Comparison of ENCODE assay signal across 8 cellular contexts in genomic region chr5:10760976-10761841, GRCh38. TPM values are rescaled to one million over a fixed set of nuclear protein-coding genes. Genes with fewer than 3 reads are reported as not detected.
A peak's percentile ranks its signal among the peaks of the same experiment; 100 is the strongest.
DNase-seq lines count a peak whose midpoint lies in the region; ATAC-seq, FAIRE-seq and TF ChIP-seq lines count a peak whose summit lies in the region.

A gene with protein sequence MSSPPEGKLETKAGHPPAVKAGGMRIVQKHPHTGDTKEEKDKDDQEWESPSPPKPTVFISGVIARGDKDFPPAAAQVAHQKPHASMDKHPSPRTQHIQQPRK (minus strand): TSS chr5:10761234. CDS start chr5:10761068, 166 bp downstream.

- peaks cover 36% of the 10 kb centered on the region for H3K4me1 Mint-ChIP-seq in WTC11

- H3K27me3 ChIP-seq in ACC112 (ENCODE audit: insufficient read depth, low read length) = no peaks in the 10 kb centered on the region
- no peaks in the 10 kb centered on the region for H3K27me3 ChIP-seq in bronchial epithelial cell (ENCODE audit: control insufficient read depth, insufficient read depth, low read length)

- peaks cover 44% of the 10 kb centered on the region for H3K79me2 ChIP-seq in ACC112 (ENCODE audit: control insufficient read depth, insufficient read depth, low read length, unreplicated experiment)

- TF ChIP-seq CTCF in WTC11 (IDR thresholded peaks at IDR 0.05) (no peak), bronchial epithelial cell (IDR thresholded peaks at IDR 0.05; ENCODE audit: insufficient read depth, low read length, severe bottlenecking) (no peak)

- H3K4me1 ChIP-seq in ACC112 (ENCODE audit: control insufficient read depth, insufficient read depth, low read length, unreplicated experiment) = peaks cover 14% of the 10 kb centered on the region

- peaks cover 3% of the 10 kb centered on the region; the same call in 1 of the 2 replicates for H3K9me3 Mint-ChIP-seq in WTC11

- H3K36me3 Mint-ChIP-seq in WTC11 = no peaks in the 10 kb centered on the region

- peak within 1 kb of the TSS; percentile 91 for H3K4me3 ChIP-seq in ACC112 (ENCODE audit: low read depth, low read length)
- H3K4me3 ChIP-seq in bronchial epithelial cell (ENCODE audit: low read depth, low read length) = peak within 1 kb of the TSS; percentile 52

- peak within 1 kb of the TSS; percentile 82 for H2AFZ ChIP-seq in ACC112 (ENCODE audit: low read length, unreplicated experiment)

- no peak for FAIRE-seq in bronchial epithelial cell (lab: Jason Lieb, UNC)

- H3K27me3 Mint-ChIP-seq in WTC11 (ENCODE audit: low read depth) = peaks cover 31% of the 10 kb centered on the region

- CTCF ChIA-PET in WTC11 (lab: Charles Lee) = interaction anchor here (0.8 to 1.0 kb wide), 2 partner anchors 14 to 62 kb away, joined by 3 read pairs; no protein-coding TSS in a partner anchor

- peak within 1 kb of the TSS; percentile 85 for H3K4me3 Mint-ChIP-seq in WTC11

- ATAC-seq in GM18867 (IDR thresholded peaks at IDR 0.05; ENCODE audit: unreplicated experiment) (peak; percentile 75), HG03097 (IDR thresholded peaks at IDR 0.05; ENCODE audit: low FRiP score, unreplicated experiment) (peak; percentile 78), WTC11 (peak; percentile 87)

- DNase-seq in NCI-H2196 treated with DMSO at 0.1 percent for 48 hours (lab: John Stamatoyannopoulos, UW; ENCODE audit: unreplicated experiment) (peak; percentile 57), WTC11 (ENCODE audit: low spot score) (peak; percentile 76), bronchial epithelial cell (ENCODE audit: low read depth) (peak; percentile 48), iPS-NIHi7 (ENCODE audit: extremely low spot score) (peak; percentile 92), smooth muscle cell of the brain vasculature (ENCODE audit: low read depth, low spot score) (peak; percentile 59)

- peak within 1 kb of the TSS; percentile 63; the same call in 1 of the 2 replicates for H3K27ac Mint-ChIP-seq in WTC11

- H3K36me3 ChIP-seq in ACC112 (ENCODE audit: insufficient read depth, low read length) (no peaks in the 10 kb centered on the region), bronchial epithelial cell (ENCODE audit: control insufficient read depth, insufficient read depth, low read length) (no peaks in the 10 kb centered on the region)

- peak within 1 kb of the TSS; percentile 74 for H3K27ac ChIP-seq in ACC112 (ENCODE audit: low read depth, low read length)

- POLR2A ChIA-PET in WTC11 (lab: Charles Lee) = interaction anchor here (0.6 kb wide), 1 partner anchor 90 kb away, joined by 3 read pairs; no protein-coding TSS in a partner anchor

TF ChIP-seq in WTC11, 78 proteins besides CTCF, POLR2A, EP300 and RAD21 (continues in another document):
- TF ChIP-seq MAX (CRISPR knock-in tag; IDR thresholded peaks at IDR 0.05) = no peak; the same call in 1 of the 2 replicates
- TF ChIP-seq USF1 (CRISPR knock-in tag; IDR thresholded peaks at IDR 0.05) = no peak
- TF ChIP-seq IRF1 (CRISPR knock-in tag; IDR thresholded peaks at IDR 0.05) = no peak
- no peak for TF ChIP-seq SMAD4 (CRISPR knock-in tag; IDR thresholded peaks at IDR 0.05)
- no peak for TF ChIP-seq ZNF671 (CRISPR knock-in tag; IDR thresholded peaks at IDR 0.05)
- TF ChIP-seq, protein P1, sequence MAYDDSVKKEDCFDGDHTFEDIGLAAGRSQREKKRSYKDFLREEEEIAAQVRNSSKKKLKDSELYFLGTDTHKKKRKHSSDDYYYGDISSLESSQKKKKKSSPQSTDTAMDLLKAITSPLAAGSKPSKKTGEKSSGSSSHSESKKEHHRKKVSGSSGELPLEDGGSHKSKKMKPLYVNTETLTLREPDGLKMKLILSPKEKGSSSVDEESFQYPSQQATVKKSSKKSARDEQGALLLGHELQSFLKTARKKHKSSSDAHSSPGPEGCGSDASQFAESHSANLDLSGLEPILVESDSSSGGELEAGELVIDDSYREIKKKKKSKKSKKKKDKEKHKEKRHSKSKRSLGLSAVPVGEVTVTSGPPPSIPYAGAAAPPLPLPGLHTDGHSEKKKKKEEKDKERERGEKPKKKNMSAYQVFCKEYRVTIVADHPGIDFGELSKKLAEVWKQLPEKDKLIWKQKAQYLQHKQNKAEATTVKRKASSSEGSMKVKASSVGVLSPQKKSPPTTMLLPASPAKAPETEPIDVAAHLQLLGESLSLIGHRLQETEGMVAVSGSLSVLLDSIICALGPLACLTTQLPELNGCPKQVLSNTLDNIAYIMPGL (CRISPR knock-in tag; IDR thresholded peaks at IDR 0.05) = 0 out of 2 replicates have a peak, but pooled peaks have one; percentile 29
- no peak for TF ChIP-seq NFE2L1 (CRISPR knock-in tag; IDR thresholded peaks at IDR 0.05)
- TF ChIP-seq CBFB (CRISPR knock-in tag; IDR thresholded peaks at IDR 0.05; ENCODE audit: low read depth) = no peak
- TF ChIP-seq, protein P2, sequence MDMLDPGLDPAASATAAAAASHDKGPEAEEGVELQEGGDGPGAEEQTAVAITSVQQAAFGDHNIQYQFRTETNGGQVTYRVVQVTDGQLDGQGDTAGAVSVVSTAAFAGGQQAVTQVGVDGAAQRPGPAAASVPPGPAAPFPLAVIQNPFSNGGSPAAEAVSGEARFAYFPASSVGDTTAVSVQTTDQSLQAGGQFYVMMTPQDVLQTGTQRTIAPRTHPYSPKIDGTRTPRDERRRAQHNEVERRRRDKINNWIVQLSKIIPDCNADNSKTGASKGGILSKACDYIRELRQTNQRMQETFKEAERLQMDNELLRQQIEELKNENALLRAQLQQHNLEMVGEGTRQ (CRISPR knock-in tag; IDR thresholded peaks at IDR 0.05) = no peak
- TF ChIP-seq ETV6 (CRISPR knock-in tag; IDR thresholded peaks at IDR 0.05) = no peak; the same call in 1 of the 2 replicates
- TF ChIP-seq, protein P3, sequence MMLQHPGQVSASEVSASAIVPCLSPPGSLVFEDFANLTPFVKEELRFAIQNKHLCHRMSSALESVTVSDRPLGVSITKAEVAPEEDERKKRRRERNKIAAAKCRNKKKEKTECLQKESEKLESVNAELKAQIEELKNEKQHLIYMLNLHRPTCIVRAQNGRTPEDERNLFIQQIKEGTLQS (CRISPR knock-in tag; conservative IDR thresholded peaks at IDR 0.05) = no peak
- no peak for TF ChIP-seq GRHL2 (CRISPR knock-in tag; IDR thresholded peaks at IDR 0.05; ENCODE audit: insufficient replicate concordance, severe bottlenecking)
- TF ChIP-seq ELF4 (CRISPR knock-in tag; IDR thresholded peaks at IDR 0.05; ENCODE audit: low read depth) = 0 out of 2 replicates have a peak, but pooled peaks have one; percentile 43
- peak; percentile 53; the same call in 1 of the 2 replicates for TF ChIP-seq ZNF423 (CRISPR knock-in tag; IDR thresholded peaks at IDR 0.05)
- no peak for TF ChIP-seq ZNF232 (CRISPR knock-in tag; IDR thresholded peaks at IDR 0.05)
- no peak for TF ChIP-seq MLX (CRISPR knock-in tag; IDR thresholded peaks at IDR 0.05)
- TF ChIP-seq HMGA2 (CRISPR knock-in tag; IDR thresholded peaks at IDR 0.05) = no peak
- TF ChIP-seq, protein P4, sequence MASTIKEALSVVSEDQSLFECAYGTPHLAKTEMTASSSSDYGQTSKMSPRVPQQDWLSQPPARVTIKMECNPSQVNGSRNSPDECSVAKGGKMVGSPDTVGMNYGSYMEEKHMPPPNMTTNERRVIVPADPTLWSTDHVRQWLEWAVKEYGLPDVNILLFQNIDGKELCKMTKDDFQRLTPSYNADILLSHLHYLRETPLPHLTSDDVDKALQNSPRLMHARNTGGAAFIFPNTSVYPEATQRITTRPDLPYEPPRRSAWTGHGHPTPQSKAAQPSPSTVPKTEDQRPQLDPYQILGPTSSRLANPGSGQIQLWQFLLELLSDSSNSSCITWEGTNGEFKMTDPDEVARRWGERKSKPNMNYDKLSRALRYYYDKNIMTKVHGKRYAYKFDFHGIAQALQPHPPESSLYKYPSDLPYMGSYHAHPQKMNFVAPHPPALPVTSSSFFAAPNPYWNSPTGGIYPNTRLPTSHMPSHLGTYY (CRISPR knock-in tag; IDR thresholded peaks at IDR 0.05) = no peak
- no peak for TF ChIP-seq TP53 (CRISPR knock-in tag; IDR thresholded peaks at IDR 0.05)
- no peak for TF ChIP-seq ZNF396 (CRISPR knock-in tag; IDR thresholded peaks at IDR 0.05; ENCODE audit: borderline replicate concordance)
- TF ChIP-seq SP1 (CRISPR knock-in tag; conservative IDR thresholded peaks at IDR 0.05) = peak; percentile 79
- TF ChIP-seq PREB (CRISPR knock-in tag; IDR thresholded peaks at IDR 0.05; ENCODE audit: borderline replicate concordance) = no peak
- no peak for TF ChIP-seq NR3C1 (CRISPR knock-in tag; conservative IDR thresholded peaks at IDR 0.05; ENCODE audit: low read depth)

RNA-seq across cellular contexts. Expression of the gene that starts here (rescaled TPM):
- total RNA-seq in WTC11 (2021) = 46.7 to 47.7 TPM (median 47.5 TPM) in 3 replicates
- total RNA-seq in bronchial epithelial cell = 10.5 and 11.8 TPM in 2 replicates

Comparison
In these comparisons a context has a peak if more than half of its experiments do, and no peak if none do; other contexts are left out.
1. Peak in every context shown above with its lines: DNase-seq, ATAC-seq, H3K4me3 ChIP-seq and H3K27ac ChIP-seq.